In genomic region chr1:116878804-116879477, GRCh38 we compare ENCODE assay signal across 8 cellular contexts. TPM values are rescaled to one million over a fixed set of nuclear protein-coding genes. Genes with fewer than 3 reads are reported as not detected.
DNase-seq lines count a peak whose midpoint lies in the region; ATAC-seq and TF ChIP-seq lines count a peak whose summit lies in the region.

No MANE protein-coding gene starts in this region.

- no peaks in the 10 kb centered on the region for H3K27me3 Mint-ChIP-seq in mesothelial cell of epicardium (ENCODE audit: low read depth)

- peak; percentile 24 to 36 for DNase-seq in activated T-cell treated with anti-CD3 and anti-CD28 coated beads, Interleukin-2, amount 50 U/mL, for 48 hours
- DNase-seq in activated T-cell treated with anti-CD3 and anti-CD28 coated beads, Interleukin-2, amount 50 U/mL, for 1 hour, result no peak
- DNase-seq in NCI-H82 treated with DMSO at 0.1 percent for 48 hours (lab: John Stamatoyannopoulos, UW; ENCODE audit: unreplicated experiment) (peak; percentile 53), ecto neural progenitor cell (ENCODE audit: low spot score) (peak; percentile 74), mesothelial cell of epicardium (ENCODE audit: low spot score in 2 of 2, unreplicated experiment in 2 of 2) (peak; percentile 32 to 48)

- H3K27ac Mint-ChIP-seq in mesothelial cell of epicardium, result no peak overlapping the region

- no peak for TF ChIP-seq CTCF in mesothelial cell of epicardium (IDR thresholded peaks at IDR 0.05; ENCODE audit: unreplicated experiment)

- no peaks in the 10 kb centered on the region for H3K36me3 Mint-ChIP-seq in mesothelial cell of epicardium

- H3K4me1 Mint-ChIP-seq in mesothelial cell of epicardium, result peaks cover 8% of the 10 kb centered on the region

- no peak overlapping the region for H3K4me3 Mint-ChIP-seq in mesothelial cell of epicardium

- peak; percentile 62 for ATAC-seq in HG03108 (IDR thresholded peaks at IDR 0.05; ENCODE audit: unreplicated experiment)
- no peak for ATAC-seq in GM19455 (IDR thresholded peaks at IDR 0.05; ENCODE audit: unreplicated experiment)
- ATAC-seq in HG02981 (IDR thresholded peaks at IDR 0.05; ENCODE audit: unreplicated experiment), result no peak

- H3K9me3 Mint-ChIP-seq in mesothelial cell of epicardium, result no peaks in the 10 kb centered on the region

RNA-seq across cellular contexts. Expression of gene PTGFRN, which starts 30.8 kb away (rescaled TPM):
- 100 to 108 TPM (median 106 TPM) in 3 replicates for total RNA-seq in mesothelial cell of epicardium
